27 cellular contexts compared by ENCODE assay signal in genomic region chr1:155555915-155556314, GRCh38.
"Had no signal": no experiment of that assay in that cellular context is flagged by ENCODE, and none has a peak within 500 bp of the region (broad histone marks: within the 10 kb centered on the region; RNA-seq: fewer than 3 reads in every experiment).

No MANE protein-coding gene starts in this region.

- H3K4me2 ChIP-seq: SK-N-SH had no signal

- H3K9me2 ChIP-seq: SK-N-SH had no signal

- H3K9me3 Mint-ChIP-seq: activated CD4-positive, alpha-beta T cell treated with anti-CD3 and anti-CD28 coated beads, Interleukin-2, amount 10 ng/mL, durations not matched to agents 24 days and 14 days; activated naive CD8-positive, alpha-beta T cell treated with anti-CD3 and anti-CD28 coated beads, Interleukin-2, amount 10 ng/mL, durations not matched to agents 7 days and 5 days; activated T-cell treated with anti-CD3 and anti-CD28 coated beads, Interleukin-2, amount 50 U/mL, for 72 hours; activated T-helper 17 cell treated with anti-CD3 and anti-CD28 coated beads, Interleukin-2, amount 50 U/mL, for 72 hours; T-cell had no signal

- H3K4me3 ChIP-seq: adrenal gland, body of pancreas, breast epithelium, SJCRH30 had no signal

- H3K27me3 ChIP-seq: adrenal gland, body of pancreas, breast epithelium, SJCRH30 had no signal

- H3K9me3 ChIP-seq: adrenal gland, body of pancreas, breast epithelium, SJCRH30, SK-N-SH had no signal

- H3K27ac Mint-ChIP-seq: activated CD4-positive, alpha-beta T cell treated with anti-CD3 and anti-CD28 coated beads, Interleukin-2, amount 10 ng/mL, durations not matched to agents 24 days and 14 days; activated naive CD8-positive, alpha-beta T cell treated with anti-CD3 and anti-CD28 coated beads, Interleukin-2, amount 10 ng/mL, durations not matched to agents 7 days and 5 days; activated T-cell treated with anti-CD3 and anti-CD28 coated beads, Interleukin-2, amount 50 U/mL, for 72 hours; activated T-helper 17 cell treated with anti-CD3 and anti-CD28 coated beads, Interleukin-2, amount 50 U/mL, for 72 hours; T-cell had no signal

- H3K36me3 ChIP-seq: breast epithelium had no signal

- H3K4me1 ChIP-seq: breast epithelium had no signal

- DNase-seq: activated CD4-positive, alpha-beta T cell treated with anti-CD3 and anti-CD28 coated beads, Interleukin-2, amount 10 ng/mL, durations not matched to agents 24 days and 14 days; activated CD4-positive, alpha-beta T cell treated with anti-CD3 and anti-CD28 coated beads, Interleukin-2, amount 50 U/mL, for 4 hours; activated effector memory CD4-positive, alpha-beta T cell treated with anti-CD3 and anti-CD28 coated beads, Interleukin-2, amount 50 U/mL, for 16 hours; activated naive CD4-positive, alpha-beta T cell; activated naive CD4-positive, alpha-beta T cell treated with anti-CD3 and anti-CD28 coated beads, Interleukin-2, amount 50 U/mL, for 16 hours; activated naive CD8-positive, alpha-beta T cell treated with anti-CD3 and anti-CD28 coated beads, Interleukin-2, amount 10 ng/mL, durations not matched to agents 7 days and 5 days; activated T-cell treated with anti-CD3 and anti-CD28 coated beads, Interleukin-2, amount 50 U/mL, for 1 hour; activated T-cell treated with anti-CD3 and anti-CD28 coated beads, Interleukin-2, amount 50 U/mL, for 72 hours; body of pancreas; NCI-H1105 treated with DMSO at 0.1 percent for 48 hours; NCI-H1436; NCI-H1694; NCI-H1930; NCI-H2081 treated with DMSO at 0.1 percent for 48 hours; NCI-H226; NCI-H446 treated with DMSO at 0.1 percent for 48 hours; NCI-H524 treated with DMSO at 0.1 percent for 48 hours; SHP77; SJCRH30; SK-N-SH; T-cell; T-helper 2 cell; T-helper 9 cell had no signal

- H3K4me3 Mint-ChIP-seq: activated CD4-positive, alpha-beta T cell treated with anti-CD3 and anti-CD28 coated beads, Interleukin-2, amount 10 ng/mL, durations not matched to agents 24 days and 14 days; activated naive CD8-positive, alpha-beta T cell treated with anti-CD3 and anti-CD28 coated beads, Interleukin-2, amount 10 ng/mL, durations not matched to agents 7 days and 5 days; activated T-cell treated with anti-CD3 and anti-CD28 coated beads, Interleukin-2, amount 50 U/mL, for 72 hours; activated T-helper 17 cell treated with anti-CD3 and anti-CD28 coated beads, Interleukin-2, amount 50 U/mL, for 72 hours; T-cell had no signal

- ATAC-seq: activated T-cell treated with anti-CD3 and anti-CD28 coated beads, Interleukin-2, amount 50 U/mL, for 72 hours; activated T-helper 17 cell treated with anti-CD3 and anti-CD28 coated beads, Interleukin-2, amount 50 U/mL, for 72 hours; body of pancreas; Panc1; T-cell had no signal

- H3K27ac ChIP-seq: adrenal gland, body of pancreas, breast epithelium, SJCRH30 had no signal

- H3K9ac ChIP-seq: SK-N-SH had no signal

- H3K27me3 Mint-ChIP-seq: activated CD4-positive, alpha-beta T cell treated with anti-CD3 and anti-CD28 coated beads, Interleukin-2, amount 10 ng/mL, durations not matched to agents 24 days and 14 days; activated naive CD8-positive, alpha-beta T cell treated with anti-CD3 and anti-CD28 coated beads, Interleukin-2, amount 10 ng/mL, durations not matched to agents 7 days and 5 days; activated T-helper 17 cell treated with anti-CD3 and anti-CD28 coated beads, Interleukin-2, amount 50 U/mL, for 72 hours; T-cell had no signal
